Comparison of ENCODE assay signal across 29 cellular contexts in genomic region chr10:88460601-88461000, GRCh38.
"Had no signal": no experiment of that assay in that cellular context is flagged by ENCODE, and none has a peak within 500 bp of the region (broad histone marks: within the 10 kb centered on the region; RNA-seq: fewer than 3 reads in every experiment).

No MANE protein-coding gene starts in this region.

- H3K36me3 Mint-ChIP-seq: natural killer cell treated with Interleukin-12 subunit alpha and Interleukin-12 subunit beta and Interleukin-15 and Interleukin-18, amount 100 ng/mL, for 72 hours; stimulated activated naive B cell treated with anti-CD40 and anti-IgM and Interleukin-4, amounts not matched to agents 10 μg/mL and 1 μg/mL and 100 μg/mL, for 72 hours had no signal

- H3K27ac Mint-ChIP-seq: naive thymus-derived CD4-positive, alpha-beta T cell; natural killer cell treated with Interleukin-12 subunit alpha and Interleukin-12 subunit beta and Interleukin-15 and Interleukin-18, amount 100 ng/mL, for 72 hours; stimulated activated naive B cell treated with anti-CD40 and anti-IgM and Interleukin-4, amounts not matched to agents 10 μg/mL and 1 μg/mL and 100 μg/mL, for 72 hours had no signal

- H3K9me3 Mint-ChIP-seq: natural killer cell treated with Interleukin-12 subunit alpha and Interleukin-12 subunit beta and Interleukin-15 and Interleukin-18, amount 100 ng/mL, for 72 hours; stimulated activated naive B cell treated with anti-CD40 and anti-IgM and Interleukin-4, amounts not matched to agents 10 μg/mL and 1 μg/mL and 100 μg/mL, for 72 hours had no signal

- H3K4me1 ChIP-seq: left ventricle myocardium inferior, prostate gland, testis, transverse colon had no signal

- DNase-seq: hippocampal formation; kidney; left colon; left ventricle myocardium inferior; midbrain; mucosa of descending colon; naive thymus-derived CD4-positive, alpha-beta T cell; nucleus accumbens; pancreas; posterior cingulate gyrus; retina; right cardiac atrium; stimulated activated CD4-positive, alpha-beta T cell treated with anti-CD3 and anti-CD28 coated beads, Interleukin-12 subunit alpha, Interleukin-12 subunit beta, amount 100 ng/mL, for 4 hours; stimulated activated CD4-positive, alpha-beta T cell treated with anti-CD3 and anti-CD28 coated beads, Interleukin-15, amount 100 ng/mL, for 24 hours; stimulated activated CD4-positive, alpha-beta T cell treated with anti-CD3 and anti-CD28 coated beads, Interleukin-2, amount 100 ng/mL, for 24 hours; stimulated activated CD4-positive, alpha-beta T cell treated with anti-CD3 and anti-CD28 coated beads, Interleukin-4, amount 100 ng/mL, for 1 hour; stimulated activated naive B cell treated with anti-CD40 and anti-IgM and Interleukin-4, amounts not matched to agents 10 μg/mL and 1 μg/mL and 100 μg/mL, for 72 hours; stimulated activated naive CD8-positive, alpha-beta T cell treated with anti-CD3 and anti-CD28 coated beads, Interleukin-15, Interleukin-2, amounts not matched to agents 100 U/mL and 50 U/mL, for 24 hours; stomach; testis; thyroid gland; transverse colon; upper lobe of left lung had no signal

- ATAC-seq: left colon; mucosa of descending colon; naive thymus-derived CD4-positive, alpha-beta T cell; natural killer cell treated with Interleukin-12 subunit alpha and Interleukin-12 subunit beta and Interleukin-15 and Interleukin-18, amount 100 ng/mL, for 72 hours; pancreas; right cardiac atrium; sciatic nerve; stimulated activated naive B cell treated with anti-CD40 and anti-IgM and Interleukin-4, amounts not matched to agents 10 μg/mL and 1 μg/mL and 100 μg/mL, for 72 hours; stimulated activated naive CD8-positive, alpha-beta T cell treated with anti-CD3 and anti-CD28 coated beads, Interleukin-15, Interleukin-2, amounts not matched to agents 100 U/mL and 50 U/mL, for 24 hours had no signal

- H3K36me3 ChIP-seq: left ventricle myocardium inferior, pancreas, prostate gland, stomach, thyroid gland, transverse colon, upper lobe of left lung, vagina had no signal

- H3K27ac ChIP-seq: pancreas, prostate gland, skin epidermis, stomach, testis, thyroid gland, transverse colon, upper lobe of left lung, vagina had no signal

- H3K4me3 Mint-ChIP-seq: naive thymus-derived CD4-positive, alpha-beta T cell; natural killer cell treated with Interleukin-12 subunit alpha and Interleukin-12 subunit beta and Interleukin-15 and Interleukin-18, amount 100 ng/mL, for 72 hours; stimulated activated naive B cell treated with anti-CD40 and anti-IgM and Interleukin-4, amounts not matched to agents 10 μg/mL and 1 μg/mL and 100 μg/mL, for 72 hours had no signal

- H3K27me3 ChIP-seq: pancreas, stomach, testis, thyroid gland, transverse colon, upper lobe of left lung, vagina had no signal

- H3K4me3 ChIP-seq: left ventricle myocardium inferior, lung, mucosa of descending colon, pancreas, prostate gland, skin epidermis, stomach, testis, thyroid gland, transverse colon, upper lobe of left lung, vagina had no signal
